Comparison of ENCODE assay signal across 12 cellular contexts in the genomic region with DNA sequence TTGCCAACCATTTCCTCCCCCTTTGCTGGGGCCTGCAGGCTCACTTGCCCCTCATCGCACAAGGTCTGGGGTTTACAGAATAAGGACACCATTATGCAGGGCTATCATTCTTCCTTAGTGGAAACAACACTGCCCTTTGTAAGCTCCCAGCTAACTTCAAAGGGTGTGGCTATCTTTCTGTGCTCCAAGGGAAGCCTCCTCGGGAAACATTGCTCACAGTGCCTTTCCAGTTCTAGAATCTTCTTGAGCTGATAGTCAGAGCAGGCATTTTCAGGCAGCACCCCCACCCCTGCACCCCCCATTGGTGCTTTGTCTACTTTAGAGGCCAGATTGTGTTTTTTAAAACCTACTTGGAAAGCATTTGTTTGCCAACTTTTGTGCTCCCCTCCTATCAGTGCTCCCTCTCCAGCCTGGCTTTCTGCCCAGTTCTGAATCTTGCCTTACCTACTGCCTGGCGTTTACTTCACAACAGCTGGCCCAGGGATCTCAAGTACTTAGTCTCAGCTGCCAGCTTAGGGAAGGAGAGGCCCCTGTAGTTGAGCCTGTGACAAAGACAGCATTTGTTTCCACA. TPM values are rescaled to one million over a fixed set of nuclear protein-coding genes. Genes with fewer than 3 reads are reported as not detected.
A peak's percentile ranks its signal among the peaks of the same experiment; 100 is the strongest.
DNase-seq lines count a peak whose midpoint lies in the region; ATAC-seq, FAIRE-seq and TF ChIP-seq lines count a peak whose summit lies in the region.
"Had no signal": no experiment of that assay in that cellular context is flagged by ENCODE, and none has a peak within 500 bp of the region (broad histone marks: within the 10 kb centered on the region; RNA-seq: fewer than 3 reads in every experiment).

No MANE protein-coding gene starts in this region.

- no peak overlapping the region for H3K9ac ChIP-seq in H1 (replicated peaks in 1 of 4; ENCODE audit: extremely low read depth in 1 of 4, low read depth in 3 of 4, low read length in 3 of 4)

- H4K20me1 ChIP-seq in H1 (replicated peaks in 1 of 2; ENCODE audit: control insufficient read depth in 1 of 2, insufficient read depth in 2 of 2, low read length in 2 of 2), result no peaks in the 10 kb centered on the region

- H3K36me3 ChIP-seq in H1 (ENCODE audit: control insufficient read depth in 2 of 4, insufficient read depth in 4 of 4, low read length in 3 of 4), result no peaks in the 10 kb centered on the region

- H3K18ac ChIP-seq in H1 (ENCODE audit: extremely low read depth, low read length), result no peak overlapping the region

- no peak overlapping the region for H3K14ac ChIP-seq in H1 (ENCODE audit: insufficient read length)

- no peaks in the 10 kb centered on the region for H3K27me3 ChIP-seq in H1 (replicated peaks in 1 of 4; ENCODE audit: control insufficient read depth in 3 of 4, extremely low read depth in 1 of 4, insufficient read depth in 3 of 4, low read length in 3 of 4)

- POLR2A ChIA-PET in H1 (lab: Charles Lee; ENCODE audit: partially characterized antibody), result interaction anchor here (1.2 kb wide), 1 partner anchor 61 kb away, joined by 4 read pairs; no protein-coding TSS in a partner anchor

- peak overlapping the region; percentile 53; the same call in 1 of the 2 replicates for H2AK5ac ChIP-seq in H1 (ENCODE audit: low read depth, low read length)

- H3K23ac ChIP-seq in H1 (ENCODE audit: insufficient read length), result no peak overlapping the region

- no peaks in the 10 kb centered on the region for H3K9me3 Mint-ChIP-seq in endothelial cell (ENCODE audit: unreplicated experiment)
- H3K9me3 Mint-ChIP-seq: type B pancreatic cell had no signal

- H3K4ac ChIP-seq in H1 (replicated peaks; ENCODE audit: insufficient read length, low read depth, low read length), result no peak overlapping the region

- no peaks in the 10 kb centered on the region for H3K27me3 Mint-ChIP-seq in endothelial cell (ENCODE audit: unreplicated experiment)
- H3K27me3 Mint-ChIP-seq: type B pancreatic cell had no signal

- H2AFZ ChIP-seq in H1 (ENCODE audit: low read length), result peak overlapping the region; percentile 44; the same call in 1 of the 2 replicates

- H4K8ac ChIP-seq in H1 (ENCODE audit: extremely low read depth, insufficient read depth, low read length), result no peak overlapping the region

- TF ChIP-seq CTCF in H1 (IDR thresholded peaks at IDR 0.05; ENCODE audit: control extremely low read depth in 1 of 3, insufficient read depth in 1 of 3, low read depth in 1 of 3, low read length in 3 of 3) (no peak), retinal pigment epithelial cell (conservative IDR thresholded peaks at IDR 0.05; ENCODE audit: low read depth, low read length) (no peak), endothelial cell (IDR thresholded peaks at IDR 0.05; ENCODE audit: unreplicated experiment) (no peak)

- no peak overlapping the region for H3K56ac ChIP-seq in H1 (replicated peaks; ENCODE audit: insufficient read length, low read depth, low read length)

- no peak overlapping the region for H2BK15ac ChIP-seq in H1 (ENCODE audit: low read length)

- H3K4me3 ChIP-seq in H1 (ENCODE audit: extremely low read depth in 1 of 4, insufficient read depth in 2 of 4, low read depth in 3 of 4, low read length in 4 of 4), result no peak overlapping the region
- H3K4me3 ChIP-seq in retinal pigment epithelial cell (ENCODE audit: low read length), result no peak overlapping the region

- H3K36me3 Mint-ChIP-seq in endothelial cell (ENCODE audit: low read depth, unreplicated experiment), result no peaks in the 10 kb centered on the region
- H3K36me3 Mint-ChIP-seq: type B pancreatic cell had no signal

- H3K27ac Mint-ChIP-seq in endothelial cell (ENCODE audit: unreplicated experiment), result no peak overlapping the region

- no peaks in the 10 kb centered on the region for H3K79me1 ChIP-seq in H1 (ENCODE audit: low read depth, low read length)

- H2BK20ac ChIP-seq in H1 (ENCODE audit: low read length), result no peak overlapping the region

- peaks cover 0 to 7% (median 2%) of the 10 kb centered on the region in 4 experiments; a peak in 3 of 7 replicates for H3K4me1 ChIP-seq in H1 (replicated peaks in 1 of 4; ENCODE audit: control insufficient read depth in 3 of 4, insufficient read depth in 4 of 4, low read length in 3 of 4)

- peak overlapping the region; percentile 80; the same call in 1 of the 2 replicates for H2BK12ac ChIP-seq in H1 (ENCODE audit: low read depth, low read length)

- H3K4me2 ChIP-seq in H1 (ENCODE audit: insufficient read depth in 1 of 2, low read depth in 2 of 2, low read length in 2 of 2), result no peak overlapping the region

- TF ChIP-seq POLR2A in H1 (IDR thresholded peaks at IDR 0.05; ENCODE audit: control extremely low read depth in 1 of 2, low read depth in 2 of 2, low read length in 2 of 2), result no peak

- H3K23me2 ChIP-seq in H1 (ENCODE audit: low read depth, low read length), result no peaks in the 10 kb centered on the region

- no peaks in the 10 kb centered on the region for H3K4me1 Mint-ChIP-seq in endothelial cell (ENCODE audit: unreplicated experiment)

- ATAC-seq in HG03159 (IDR thresholded peaks at IDR 0.05; ENCODE audit: unreplicated experiment) (no peak), HG03439 (IDR thresholded peaks at IDR 0.05; ENCODE audit: unreplicated experiment) (no peak)

- no peaks in the 10 kb centered on the region for H3K9me3 ChIP-seq in H1 (ENCODE audit: insufficient read depth in 2 of 2, low read depth in 1 of 2, low read length in 1 of 2)

- CTCF ChIA-PET in H1 (lab: Charles Lee; ENCODE audit: partially characterized antibody), result interaction anchor here (1.5 to 1.7 kb wide), 2 partner anchors 47 to 159 kb away, joined by 3 to 4 read pairs; no protein-coding TSS in a partner anchor

- no peak overlapping the region for H3K4me3 Mint-ChIP-seq in endothelial cell (ENCODE audit: unreplicated experiment)
- H3K4me3 Mint-ChIP-seq: type B pancreatic cell had no signal

- peak; percentile 41 to 79 (median 48) for DNase-seq in NCI-H1417 (lab: John Stamatoyannopoulos, UW)
- no peak for DNase-seq in NCI-H1417 treated with DMSO at 0.1 percent for 48 hours (lab: John Stamatoyannopoulos, UW)
- DNase-seq in NCI-H510A (lab: John Stamatoyannopoulos, UW), result peak; percentile 52
- DNase-seq in H1 (ENCODE audit: low read depth in 1 of 2, low spot score in 2 of 2), result no peak
- peak; percentile 32 for DNase-seq in retinal pigment epithelial cell (ENCODE audit: low read depth)
- DNase-seq in endothelial cell (ENCODE audit: low spot score), result no peak
- DNase-seq: head of caudate nucleus had no signal

- no peaks in the 10 kb centered on the region for H3K79me2 ChIP-seq in H1 (ENCODE audit: control insufficient read depth in 1 of 2, insufficient read depth in 2 of 2, low read length in 2 of 2)

- no peak overlapping the region for H2BK120ac ChIP-seq in H1 (replicated peaks; ENCODE audit: low read depth, low read length)

- H3K27ac ChIP-seq in H1 (ENCODE audit: low read depth, low read length), result no peak overlapping the region; the same call in 1 of the 2 replicates
- H3K27ac ChIP-seq: 22Rv1 had no signal

- WGBS in H1 (ENCODE audit: extremely low coverage in 1 of 2, insufficient coverage in 1 of 2, insufficient read length in 1 of 2, insufficient replicate concordance in 2 of 2, low coverage in 1 of 2, low lambda C conversion rate in 2 of 2, missing lambda C conversion rate in 1 of 2), 2 experiments, result 86% methylated on average over 3 of the region's 3 CpGs; no CpG with 5 or more reads in 1 of the 2 experiments

- no peak for FAIRE-seq in H1 (lab: Jason Lieb, UNC)

- H4K91ac ChIP-seq in H1 (replicated peaks; ENCODE audit: insufficient read length, low read length), result no peak overlapping the region

- H2BK5ac ChIP-seq in H1 (ENCODE audit: low read depth, low read length), result peak overlapping the region; percentile 63; the same call in 1 of the 2 replicates

- TF ChIP-seq RAD21 in H1 (IDR thresholded peaks at IDR 0.05 in 1 of 2, conservative IDR thresholded peaks at IDR 0.05 in 1 of 2; ENCODE audit: low read depth in 2 of 2, low read length in 2 of 2), result no peak

- TF ChIP-seq EP300 in H1 (IDR thresholded peaks at IDR 0.05; ENCODE audit: borderline replicate concordance in 1 of 2, low read depth in 2 of 2, low read length in 2 of 2), result no peak

- no peak overlapping the region for H4K5ac ChIP-seq in H1 (ENCODE audit: insufficient read length, low read depth, low read length)

TF ChIP-seq in H1, 55 proteins besides CTCF, POLR2A, EP300 and RAD21:
- TF ChIP-seq FOSL1 (IDR thresholded peaks at IDR 0.05; ENCODE audit: insufficient read depth, low read depth, low read length), result no peak
TF ChIP-seq in H1: peak in this region for 0.

RNA-seq across cellular contexts. Expression of a gene that starts 53.5 kb away (rescaled TPM):
- 0.96 TPM in 1 of 2 replicates, not detected in the other for total RNA-seq in H1 (2021; fragmentation: NEBNext Ultra II Directional; extraction: Animal tissue kit (Norgen Biotek cat#: 25700))
- polyA plus RNA-seq in H1 (2011; rRNA removed), result 1.1 and 1.8 TPM in 2 replicates
- 0.90 TPM for polyA plus RNA-seq in H1 (2011; cell fraction: cytosol; rRNA removed)
- 0.46 TPM for polyA plus RNA-seq in H1 (2011; cell fraction: nucleus; rRNA removed)
- 0.39 to 1.3 TPM (median 0.87 TPM) in 4 replicates for polyA plus RNA-seq in H1 (2012, experiment 1 of 2)
- polyA plus RNA-seq in H1 (2012, experiment 2 of 2), result 0.33 TPM
- 1.3 TPM for polyA plus RNA-seq in H1 (2013, experiment 1 of 2)
- polyA plus RNA-seq in H1 (2013, experiment 2 of 2), result 1.6 TPM
- polyA minus RNA-seq in H1 (2011; rRNA and poly(A)+ RNA removed), result 0.47 and 0.88 TPM in 2 replicates
- not detected for polyA minus RNA-seq in H1 (2011; cell fraction: cytosol; rRNA and poly(A)+ RNA removed)
- not detected for polyA minus RNA-seq in H1 (2011; cell fraction: nucleus; rRNA and poly(A)+ RNA removed)
- total RNA-seq in endothelial cell (ENCODE audit: unreplicated experiment), result 0.72 TPM
- total RNA-seq: skeletal muscle tissue had no signal

Comparison
In these comparisons a context has a peak if more than half of its experiments do, and no peak if none do; other contexts are left out.
1. DNase-seq: peak in NCI-H1417 (3 of 3), NCI-H510A (single experiment) and retinal pigment epithelial cell (single experiment); none in NCI-H1417 treated with DMSO at 0.1 percent for 48 hours (single experiment), H1 (0 of 2) and endothelial cell (single experiment).